In the genomic region with DNA sequence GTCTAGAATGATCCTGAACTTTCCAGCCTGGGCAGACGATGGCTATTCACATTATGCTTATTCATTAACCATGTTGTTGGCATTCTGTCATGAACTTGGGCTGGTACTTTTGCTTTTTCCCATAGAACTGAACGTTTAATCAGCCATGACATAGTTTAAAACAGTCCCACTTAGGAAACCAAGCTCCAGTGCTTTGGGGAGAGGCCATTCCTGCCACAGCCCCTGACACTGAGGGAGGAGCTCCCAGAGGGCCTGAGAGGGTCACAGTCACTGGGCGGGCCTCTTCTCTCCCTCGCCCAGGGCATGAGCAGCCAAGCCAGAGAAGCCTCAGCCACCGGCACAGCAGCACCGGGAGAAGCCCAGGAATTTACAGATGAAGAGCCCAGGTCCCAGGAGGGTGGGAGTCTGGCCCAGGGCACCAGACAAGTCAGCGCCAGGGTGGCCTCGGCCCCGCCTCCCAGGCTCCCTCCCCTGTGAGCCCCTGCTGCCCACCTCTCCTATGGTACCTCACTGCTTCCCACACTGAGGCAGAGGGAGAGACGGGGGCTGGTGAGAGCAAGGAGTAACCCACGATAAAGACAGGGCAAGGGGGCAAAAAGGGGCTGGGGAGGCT, we compare ENCODE assay signal across 15 cellular contexts. TPM values are rescaled to one million over a fixed set of nuclear protein-coding genes. Genes with fewer than 3 reads are reported as not detected.
DNase-seq lines count a peak whose midpoint lies in the region; ATAC-seq and TF ChIP-seq lines count a peak whose summit lies in the region.
"Had no signal": no experiment of that assay in that cellular context is flagged by ENCODE, and none has a peak within 500 bp of the region (broad histone marks: within the 10 kb centered on the region; RNA-seq: fewer than 3 reads in every experiment).

No MANE protein-coding gene starts in this region.

- no peak overlapping the region for H3K4me3 ChIP-seq in Peyer's patch
- H3K4me3 ChIP-seq in kidney epithelial cell (ENCODE audit: low read depth, low read length), result no peak overlapping the region
- H3K4me3 ChIP-seq: K562, vagina had no signal

- intact Hi-C loops in sciatic nerve (cut with DNase I), result no loop called here

- no peak overlapping the region for H3K27ac ChIP-seq in Peyer's patch
- H3K27ac ChIP-seq: neutrophil, vagina had no signal

- H3K27me3 ChIP-seq in Peyer's patch (no peaks in the 10 kb centered on the region), kidney epithelial cell (ENCODE audit: control insufficient read depth, insufficient read depth, low read length) (no peaks in the 10 kb centered on the region)
- H3K27me3 ChIP-seq: vagina had no signal

- TF ChIP-seq POLR2A in Peyer's patch (IDR thresholded peaks at IDR 0.05), result no peak

- H3K9me3 ChIP-seq in Peyer's patch, result no peaks in the 10 kb centered on the region
- H3K9me3 ChIP-seq: neutrophil, vagina had no signal

- TF ChIP-seq CTCF in Peyer's patch (IDR thresholded peaks at IDR 0.05) (no peak), kidney epithelial cell (IDR thresholded peaks at IDR 0.05; ENCODE audit: insufficient read depth, low read length, poor library complexity, severe bottlenecking) (no peak)

- peak; percentile 99 for DNase-seq in Caki2 (ENCODE audit: low read depth)
- peak in 2 of 3 donors; percentile 24 to 29 for DNase-seq in Peyer's patch
- DNase-seq in kidney epithelial cell (ENCODE audit: low read depth), result peak; percentile 80
- DNase-seq in sciatic nerve (ENCODE audit: low spot score), result peak; percentile 45
- DNase-seq in NCI-H2227 treated with DMSO at 0.1 percent for 48 hours (lab: John Stamatoyannopoulos, UW), result no peak
- no peak for DNase-seq in T1000 (lab: John Stamatoyannopoulos, UW)
- DNase-seq: mesenchymal stem cell; NCI-H1092; stimulated activated naive B cell treated with anti-CD40 and anti-IgM and Interleukin-4, amounts not matched to agents 10 μg/mL and 1 μg/mL and 100 μg/mL, for 72 hours had no signal

- H3K4me1 ChIP-seq in Peyer's patch, result no peaks in the 10 kb centered on the region

- no peak for ATAC-seq in sciatic nerve
- ATAC-seq in GM21528 (IDR thresholded peaks at IDR 0.05; ENCODE audit: low FRiP score, unreplicated experiment), result no peak
- ATAC-seq: K562; stimulated activated naive B cell treated with anti-CD40 and anti-IgM and Interleukin-4, amounts not matched to agents 10 μg/mL and 1 μg/mL and 100 μg/mL, for 72 hours had no signal

- H3K36me3 ChIP-seq in Peyer's patch (no peaks in the 10 kb centered on the region), kidney epithelial cell (ENCODE audit: control insufficient read depth, insufficient read depth, low read length) (no peaks in the 10 kb centered on the region)
- H3K36me3 ChIP-seq: neutrophil, vagina had no signal

- in situ Hi-C loops in Caki2 (cut with HindIII; ENCODE audit: low pct_unique_long_range_greater_than_20kb, low sequenced_read_pairs), result no loop called here

RNA-seq across cellular contexts. Expression of a gene that starts 33.6 kb away (rescaled TPM):
- total RNA-seq in Caki2 (2014; rRNA removed; shearing (Covaris generic); ENCODE audit: low replicate concordance), result 1.4 TPM in 1 of 2 replicates, not detected in the other
- total RNA-seq in Peyer's patch, result 1 to 10 TPM in 1 of 4 donors, not detected in 3; 1.2 TPM
- total RNA-seq in kidney epithelial cell, result 9.6 and 19.1 TPM in 2 replicates
- 241 TPM for total RNA-seq in sciatic nerve
- total RNA-seq: fibroblast of villous mesenchyme, H4, K562 had no signal

Comparison
In these comparisons a context has a peak if more than half of its experiments do, and no peak if none do; other contexts are left out.
1. DNase-seq: peak in Caki2 (single experiment), Peyer's patch (2 of 3), kidney epithelial cell (single experiment) and sciatic nerve (single experiment); none in NCI-H2227 treated with DMSO at 0.1 percent for 48 hours (single experiment) and T1000 (single experiment).
2. RNA of a gene that starts 33.6 kb away (total RNA-seq): 241 TPM in sciatic nerve (single experiment); 9.6 to 19.1 TPM in kidney epithelial cell, 1.4 TPM in Caki2 and 1.2 TPM in Peyer's patch; every median in the first group is over 10 times any median in the second.